Comparison of ENCODE assay signal across 1 cellular context in the genomic region with DNA sequence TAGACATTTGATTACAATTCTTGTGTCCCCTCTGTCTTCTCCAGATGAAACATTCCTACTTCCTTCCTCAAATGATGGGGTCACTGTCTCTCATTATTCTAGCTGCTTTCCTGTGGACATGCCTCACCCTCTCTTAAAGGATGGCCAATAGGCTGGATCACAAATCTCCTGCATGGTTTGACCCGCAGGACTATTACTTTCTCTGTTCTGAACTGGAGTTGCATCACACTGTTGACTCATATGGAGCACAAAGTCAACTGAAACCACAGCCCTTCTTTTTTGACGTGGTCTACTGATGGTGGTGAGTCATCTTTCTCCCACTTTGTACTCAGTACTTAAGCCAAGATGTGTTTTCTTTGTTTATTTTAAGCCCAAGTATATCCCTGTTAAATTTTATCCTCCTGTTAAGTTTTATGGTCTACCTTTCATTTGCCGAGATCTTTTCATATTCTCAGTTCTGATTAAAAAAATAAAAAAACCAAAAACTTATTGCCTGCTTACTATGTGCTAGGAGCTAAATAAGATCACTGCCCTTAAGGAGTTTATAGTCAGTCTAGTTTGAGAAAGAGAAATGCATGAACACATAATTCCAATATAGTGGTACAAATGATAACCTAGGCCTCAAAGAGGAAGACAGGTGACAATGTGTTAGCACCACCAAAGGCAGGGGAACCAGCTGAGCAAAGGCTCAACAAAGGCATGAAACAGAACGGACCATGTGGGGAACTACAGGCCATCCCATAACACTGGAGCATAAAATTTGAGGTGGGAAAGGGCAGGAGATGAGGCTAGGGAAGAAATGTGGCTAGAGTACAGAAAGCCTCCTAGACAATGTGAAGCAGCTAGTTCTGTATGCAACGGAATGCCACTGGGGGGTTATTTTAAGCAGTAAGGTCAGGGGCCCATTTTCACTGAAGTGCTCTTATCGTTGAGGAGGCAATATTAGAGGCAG.
A peak's percentile ranks its signal among the peaks of the same experiment; 100 is the strongest.
TF ChIP-seq lines count a peak whose summit lies in the region.

No MANE protein-coding gene starts in this region.

TF ChIP-seq in HepG2, 621 proteins besides CTCF, POLR2A, EP300 and RAD21 (continued from another document and continues in another):
- TF ChIP-seq PRDM4 (CRISPR knock-in tag; IDR thresholded peaks at IDR 0.05; ENCODE audit: borderline replicate concordance) = no peak
- peak; percentile 90 for TF ChIP-seq ATF1 (CRISPR knock-in tag; IDR thresholded peaks at IDR 0.05)
- no peak for TF ChIP-seq TOE1 (CRISPR knock-in tag; IDR thresholded peaks at IDR 0.05)
- peak; percentile 98 for TF ChIP-seq FOXP4 (CRISPR knock-in tag; IDR thresholded peaks at IDR 0.05)
- TF ChIP-seq KLF15 (CRISPR knock-in tag; IDR thresholded peaks at IDR 0.05; ENCODE audit: borderline replicate concordance) = no peak
- TF ChIP-seq, protein P1, sequence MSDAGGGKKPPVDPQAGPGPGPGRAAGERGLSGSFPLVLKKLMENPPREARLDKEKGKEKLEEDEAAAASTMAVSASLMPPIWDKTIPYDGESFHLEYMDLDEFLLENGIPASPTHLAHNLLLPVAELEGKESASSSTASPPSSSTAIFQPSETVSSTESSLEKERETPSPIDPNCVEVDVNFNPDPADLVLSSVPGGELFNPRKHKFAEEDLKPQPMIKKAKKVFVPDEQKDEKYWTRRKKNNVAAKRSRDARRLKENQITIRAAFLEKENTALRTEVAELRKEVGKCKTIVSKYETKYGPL (CRISPR knock-in tag; IDR thresholded peaks at IDR 0.05) = no peak
- TF ChIP-seq MEF2D (CRISPR knock-in tag; IDR thresholded peaks at IDR 0.05) = peak; percentile 85; the same call in 1 of the 2 replicates
- TF ChIP-seq IKZF5 (CRISPR knock-in tag; IDR thresholded peaks at IDR 0.05) = peak; percentile 96
- peak; percentile 77 for TF ChIP-seq THAP11 (CRISPR knock-in tag; IDR thresholded peaks at IDR 0.05)
- no peak for TF ChIP-seq ZNF589 (CRISPR knock-in tag; conservative IDR thresholded peaks at IDR 0.05)
- peak; percentile 67 for TF ChIP-seq ZNF878 (CRISPR knock-in tag; IDR thresholded peaks at IDR 0.05)
- peak; percentile 81; the same call in 1 of the 2 replicates for TF ChIP-seq ZNF205 (CRISPR knock-in tag; IDR thresholded peaks at IDR 0.05)
- peak; percentile 88; the same call in 1 of the 2 replicates for TF ChIP-seq ZNF414 (CRISPR knock-in tag; IDR thresholded peaks at IDR 0.05)
- no peak for TF ChIP-seq ZNF749 (CRISPR knock-in tag; IDR thresholded peaks at IDR 0.05; ENCODE audit: borderline replicate concordance)
- TF ChIP-seq BRCA1 (CRISPR knock-in tag; IDR thresholded peaks at IDR 0.05) = no peak
- TF ChIP-seq SRSF9 (IDR thresholded peaks at IDR 0.05; ENCODE audit: borderline replicate concordance, insufficient read depth, low read depth, low read length, poor library complexity, severe bottlenecking) = no peak
- no peak for TF ChIP-seq RELA (CRISPR knock-in tag; IDR thresholded peaks at IDR 0.05)
- TF ChIP-seq DNMT1 (CRISPR knock-in tag; IDR thresholded peaks at IDR 0.05) = no peak
- TF ChIP-seq ZNF512 (CRISPR knock-in tag; IDR thresholded peaks at IDR 0.05) = no peak
- TF ChIP-seq, protein P2, sequence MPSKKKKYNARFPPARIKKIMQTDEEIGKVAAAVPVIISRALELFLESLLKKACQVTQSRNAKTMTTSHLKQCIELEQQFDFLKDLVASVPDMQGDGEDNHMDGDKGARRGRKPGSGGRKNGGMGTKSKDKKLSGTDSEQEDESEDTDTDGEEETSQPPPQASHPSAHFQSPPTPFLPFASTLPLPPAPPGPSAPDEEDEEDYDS (CRISPR knock-in tag; IDR thresholded peaks at IDR 0.05) = peak; percentile 31; the same call in 1 of the 2 replicates
- TF ChIP-seq ZNF850 (CRISPR knock-in tag; conservative IDR thresholded peaks at IDR 0.05) = no peak
- TF ChIP-seq KMT2A (CRISPR knock-in tag; IDR thresholded peaks at IDR 0.05) = no peak; the same call in 1 of the 2 replicates
- peak; percentile 98; the same call in 1 of the 2 replicates for TF ChIP-seq ZNF556 (CRISPR knock-in tag; IDR thresholded peaks at IDR 0.05; ENCODE audit: borderline replicate concordance)
- no peak for TF ChIP-seq DMTF1 (CRISPR knock-in tag; IDR thresholded peaks at IDR 0.05)
- no peak for TF ChIP-seq GMEB2 (CRISPR knock-in tag; IDR thresholded peaks at IDR 0.05; ENCODE audit: low read depth)
- TF ChIP-seq, protein P3, sequence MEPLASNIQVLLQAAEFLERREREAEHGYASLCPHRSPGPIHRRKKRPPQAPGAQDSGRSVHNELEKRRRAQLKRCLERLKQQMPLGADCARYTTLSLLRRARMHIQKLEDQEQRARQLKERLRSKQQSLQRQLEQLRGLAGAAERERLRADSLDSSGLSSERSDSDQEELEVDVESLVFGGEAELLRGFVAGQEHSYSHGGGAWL (CRISPR knock-in tag; IDR thresholded peaks at IDR 0.05) = no peak
- no peak for TF ChIP-seq ZNF597 (CRISPR knock-in tag; IDR thresholded peaks at IDR 0.05)
- 0 out of 2 replicates have a peak, but pooled peaks have one; percentile 2 for TF ChIP-seq BORCS8-MEF2B (CRISPR knock-in tag; IDR thresholded peaks at IDR 0.05)
- no peak; the same call in 1 of the 2 replicates for TF ChIP-seq ZNF615 (CRISPR knock-in tag; IDR thresholded peaks at IDR 0.05; ENCODE audit: borderline replicate concordance)
- peak; percentile 46 for TF ChIP-seq DBP (CRISPR knock-in tag; IDR thresholded peaks at IDR 0.05; ENCODE audit: not compliant biosample characterization)
- no peak for TF ChIP-seq ZNF230 (CRISPR knock-in tag; IDR thresholded peaks at IDR 0.05)
- 0 out of 2 replicates have a peak, but pooled peaks have one; percentile 27 for TF ChIP-seq ZNF329 (CRISPR knock-in tag; IDR thresholded peaks at IDR 0.05; ENCODE audit: low read depth)
- TF ChIP-seq KLF12 (CRISPR knock-in tag; IDR thresholded peaks at IDR 0.05; ENCODE audit: borderline replicate concordance) = no peak
- no peak for TF ChIP-seq THYN1 (CRISPR knock-in tag; IDR thresholded peaks at IDR 0.05; ENCODE audit: borderline replicate concordance, low read depth)
- peak; percentile 81; the same call in 1 of the 2 replicates for TF ChIP-seq ZNF441 (CRISPR knock-in tag; IDR thresholded peaks at IDR 0.05; ENCODE audit: borderline replicate concordance)
- no peak for TF ChIP-seq AGO2 (optimal IDR thresholded peaks at IDR 0.05; ENCODE audit: low read depth, low read length)
- no peak for TF ChIP-seq RAD51 (IDR thresholded peaks at IDR 0.05; ENCODE audit: borderline replicate concordance)
- peak; percentile 57 for TF ChIP-seq SMC3 (IDR thresholded peaks at IDR 0.05; ENCODE audit: low read length)
